5 cellular contexts compared by ENCODE assay signal in genomic region chr5:152912924-152913323, GRCh38.
"Had no signal": no experiment of that assay in that cellular context is flagged by ENCODE, and none has a peak within 500 bp of the region (broad histone marks: within the 10 kb centered on the region; RNA-seq: fewer than 3 reads in every experiment).

No MANE protein-coding gene starts in this region.

- H3K27ac ChIP-seq: HL-60 had no signal

- DNase-seq: IMR-90, KBM-7, KG1 had no signal

- H3K4me3 ChIP-seq: K562 had no signal
